22 cellular contexts compared by ENCODE assay signal in the genomic region with DNA sequence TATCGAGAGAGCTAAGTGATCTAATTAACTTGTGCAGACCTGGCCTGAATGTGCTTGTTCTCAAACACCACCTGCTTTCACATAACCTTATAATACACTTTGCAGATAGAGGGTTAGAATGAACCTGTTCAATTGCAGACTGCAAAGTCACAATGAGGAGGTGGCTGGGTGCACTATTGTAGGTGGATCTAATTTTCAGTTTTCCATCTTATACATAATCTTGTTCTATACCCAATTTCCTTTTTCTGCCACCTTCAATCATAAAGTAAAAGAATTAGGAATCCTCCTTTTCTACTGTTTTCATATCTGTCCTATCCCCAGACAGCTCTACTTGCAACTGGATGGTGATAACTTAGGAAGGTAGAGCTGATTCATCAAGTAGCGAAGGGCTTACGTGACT.
A peak's percentile ranks its signal among the peaks of the same experiment; 100 is the strongest.
DNase-seq lines count a peak whose midpoint lies in the region; ATAC-seq and TF ChIP-seq lines count a peak whose summit lies in the region.
"Had no signal": no experiment of that assay in that cellular context is flagged by ENCODE, and none has a peak within 500 bp of the region (broad histone marks: within the 10 kb centered on the region; RNA-seq: fewer than 3 reads in every experiment).

No MANE protein-coding gene starts in this region.

- H3K27ac ChIP-seq in Karpas-422 (ENCODE audit: low read length) (0 out of 2 replicates have a peak overlapping the region, but pooled peaks have one; percentile 9), neuronal stem cell (replicated peaks; ENCODE audit: low read length) (no peak overlapping the region), brain microvascular endothelial cell (no peak overlapping the region)
- H3K27ac ChIP-seq: A549; BLaER1 treated with 17β-estradiol and CSF1 and Interleukin-3, amounts not matched to agents 10 nM and 100 nM; GM23248 had no signal

- no peak overlapping the region for H2BK15ac ChIP-seq in neuronal stem cell (ENCODE audit: low read length)

- no peak overlapping the region for H3K14ac ChIP-seq in neuronal stem cell (ENCODE audit: low read length)

- H3K36me3 ChIP-seq in Karpas-422 (ENCODE audit: insufficient read depth, low read length) (no peaks in the 10 kb centered on the region), neuronal stem cell (replicated peaks in 1 of 2; ENCODE audit: control insufficient read depth in 2 of 2, insufficient read depth in 2 of 2, low read length in 2 of 2) (no peaks in the 10 kb centered on the region), brain microvascular endothelial cell (replicated peaks) (no peaks in the 10 kb centered on the region)
- H3K36me3 ChIP-seq: BE2C; BLaER1 treated with 17β-estradiol and CSF1 and Interleukin-3, amounts not matched to agents 10 nM and 100 nM had no signal

- peaks cover 21% of the 10 kb centered on the region for H3K4me1 ChIP-seq in Karpas-422 (ENCODE audit: low read length)
- H3K4me1 ChIP-seq in neuronal stem cell (ENCODE audit: control insufficient read depth in 2 of 2, insufficient read depth in 1 of 2, low read depth in 1 of 2, low read length in 2 of 2): peaks cover 0 to 3% of the 10 kb centered on the region in 2 donors
- H3K4me1 ChIP-seq: A549; BE2C; BLaER1 treated with 17β-estradiol and CSF1 and Interleukin-3, amounts not matched to agents 10 nM and 100 nM had no signal

- no peak overlapping the region for H2AK5ac ChIP-seq in neuronal stem cell (ENCODE audit: low read depth, low read length)

- H3K79me1 ChIP-seq in neuronal stem cell (ENCODE audit: low read depth, low read length): no peaks in the 10 kb centered on the region

- no peak overlapping the region for H3K4me3 ChIP-seq in Karpas-422 (ENCODE audit: low read length)
- H3K4me3 ChIP-seq in neuronal stem cell (ENCODE audit: low read length in 2 of 2): no peak overlapping the region
- H3K4me3 ChIP-seq in brain microvascular endothelial cell (ENCODE audit: low read depth, low read length): no peak overlapping the region
- H3K4me3 ChIP-seq: A549; BLaER1 treated with 17β-estradiol and CSF1 and Interleukin-3, amounts not matched to agents 10 nM and 100 nM; GM23248 had no signal

- ATAC-seq in HG03457 (IDR thresholded peaks at IDR 0.05; ENCODE audit: unreplicated experiment): no peak
- ATAC-seq: A549 had no signal

- H3K9me3 ChIP-seq in Karpas-422 (ENCODE audit: low read length): no peaks in the 10 kb centered on the region
- H3K9me3 ChIP-seq in neuronal stem cell (replicated peaks in 1 of 2; ENCODE audit: control insufficient read depth in 2 of 2, insufficient read depth in 1 of 2, low read depth in 1 of 2, low read length in 2 of 2): no peaks in the 10 kb centered on the region
- H3K9me3 ChIP-seq: A549, BE2C had no signal

- H3K9me2 ChIP-seq in Karpas-422 (replicated peaks; ENCODE audit: insufficient read depth, low read length): no peaks in the 10 kb centered on the region

- no CpG with 5 or more reads among the region's 3 CpGs for WGBS in neuronal stem cell (ENCODE audit: extremely low coverage in 2 of 2, insufficient read length in 2 of 2, insufficient replicate concordance in 1 of 2), 2 donors

- intact Hi-C loops in activated T-helper 2 cell treated with anti-CD3 and anti-CD28 coated beads, Interferon-gamma antibody, Interleukin-2, Interleukin-4, amounts not matched to agents 10 μg/mL and 5 μg/mL and 100 μg/mL, durations not matched to agents 14 hours and 24 hours and 36 hours (cut with micrococcal nuclease): no loop called here

- no peak overlapping the region for H4K91ac ChIP-seq in neuronal stem cell (ENCODE audit: low read depth, low read length, poor library complexity)

- H3K27me3 Mint-ChIP-seq in brain: no peaks in the 10 kb centered on the region
- peaks cover 18% of the 10 kb centered on the region for H3K27me3 Mint-ChIP-seq in activated T-helper 2 cell treated with anti-CD3 and anti-CD28 coated beads, Interferon-gamma antibody, Interleukin-2, Interleukin-4, amounts not matched to agents 10 μg/mL and 5 μg/mL and 100 μg/mL, durations not matched to agents 14 hours and 24 hours and 36 hours (ENCODE audit: low read depth)

- H3K4ac ChIP-seq in neuronal stem cell (ENCODE audit: low read length): no peak overlapping the region

- peak overlapping the region in 1 of 5 experiments; percentile 17 for H3K4me3 Mint-ChIP-seq in brain
- no peak overlapping the region for H3K4me3 Mint-ChIP-seq in activated T-helper 2 cell treated with anti-CD3 and anti-CD28 coated beads, Interferon-gamma antibody, Interleukin-2, Interleukin-4, amounts not matched to agents 10 μg/mL and 5 μg/mL and 100 μg/mL, durations not matched to agents 14 hours and 24 hours and 36 hours (ENCODE audit: low read depth)
- H3K4me3 Mint-ChIP-seq: CD4-positive, alpha-beta memory T cell had no signal

- DNase-seq in Karpas-422 (peak; percentile 39), neuronal stem cell (ENCODE audit: low spot score) (no peak), mesenteric fat pad (ENCODE audit: low spot score) (no peak), brain microvascular endothelial cell (no peak)
- no peak for DNase-seq in activated T-helper 2 cell treated with anti-CD3 and anti-CD28 coated beads, Interferon-gamma antibody, Interleukin-2, Interleukin-4, amounts not matched to agents 10 μg/mL and 5 μg/mL and 100 μg/mL, durations not matched to agents 14 hours and 24 hours and 36 hours (ENCODE audit: low spot score)
- DNase-seq: 8988T; ACHN; AML-193; BE2C; Calu3; CD4-positive, alpha-beta memory T cell; COR-L47; DMS53; DMS79 treated with DMSO at 0.1 percent for 48 hours; GF-D8; GM23248; H7; HCEC 1CT had no signal

- no peaks in the 10 kb centered on the region for H3K79me2 ChIP-seq in Karpas-422 (ENCODE audit: low read length)

- H3K36me3 Mint-ChIP-seq in brain: no peaks in the 10 kb centered on the region
- H3K36me3 Mint-ChIP-seq in activated T-helper 2 cell treated with anti-CD3 and anti-CD28 coated beads, Interferon-gamma antibody, Interleukin-2, Interleukin-4, amounts not matched to agents 10 μg/mL and 5 μg/mL and 100 μg/mL, durations not matched to agents 14 hours and 24 hours and 36 hours (ENCODE audit: low read depth): no peaks in the 10 kb centered on the region
- H3K36me3 Mint-ChIP-seq: CD4-positive, alpha-beta memory T cell had no signal

- H3K27me3 ChIP-seq in Karpas-422 (ENCODE audit: low read length): no peaks in the 10 kb centered on the region
- H3K27me3 ChIP-seq in neuronal stem cell (ENCODE audit: control insufficient read depth in 3 of 3, insufficient read depth in 3 of 3, low read depth in 1 of 3, low read length in 3 of 3): no peaks in the 10 kb centered on the region
- no peaks in the 10 kb centered on the region for H3K27me3 ChIP-seq in brain microvascular endothelial cell (replicated peaks)
- H3K27me3 ChIP-seq: BE2C; BLaER1 treated with 17β-estradiol and CSF1 and Interleukin-3, amounts not matched to agents 10 nM and 100 nM had no signal

- H3K4me1 Mint-ChIP-seq in brain: peaks cover 44% of the 10 kb centered on the region
- H3K4me1 Mint-ChIP-seq in activated T-helper 2 cell treated with anti-CD3 and anti-CD28 coated beads, Interferon-gamma antibody, Interleukin-2, Interleukin-4, amounts not matched to agents 10 μg/mL and 5 μg/mL and 100 μg/mL, durations not matched to agents 14 hours and 24 hours and 36 hours (ENCODE audit: low read depth): no peaks in the 10 kb centered on the region
- H3K4me1 Mint-ChIP-seq: CD4-positive, alpha-beta memory T cell had no signal

- H2BK5ac ChIP-seq in neuronal stem cell (ENCODE audit: low read length): no peak overlapping the region

- H3K9ac ChIP-seq in Karpas-422 (ENCODE audit: low read length): no peak overlapping the region
- no peak overlapping the region for H3K9ac ChIP-seq in neuronal stem cell (ENCODE audit: low read depth, low read length, poor library complexity)
- H3K9ac ChIP-seq: BLaER1 treated with 17β-estradiol and CSF1 and Interleukin-3, amounts not matched to agents 10 nM and 100 nM; GM23248 had no signal

- H3K4me2 ChIP-seq in Karpas-422 (ENCODE audit: low read depth, low read length, poor library complexity, severe bottlenecking): peak overlapping the region; percentile 2
- no peak overlapping the region for H3K4me2 ChIP-seq in neuronal stem cell (ENCODE audit: insufficient read depth, low read length, poor library complexity, severe bottlenecking)
- H3K4me2 ChIP-seq: A549; BLaER1 treated with 17β-estradiol and CSF1 and Interleukin-3, amounts not matched to agents 10 nM and 100 nM had no signal

- no peaks in the 10 kb centered on the region for H4K20me1 ChIP-seq in Karpas-422 (ENCODE audit: insufficient read depth, low read depth, low read length)
- H4K20me1 ChIP-seq: BLaER1 treated with 17β-estradiol and CSF1 and Interleukin-3, amounts not matched to agents 10 nM and 100 nM had no signal

- in situ Hi-C loops in brain microvascular endothelial cell (cut with HindIII; ENCODE audit: low pct_ligation_motif_present, low sequenced_read_pairs): no loop called here

- no peak overlapping the region for H4K8ac ChIP-seq in neuronal stem cell (ENCODE audit: low read depth, low read length)

- no peak for TF ChIP-seq CTCF in brain (conservative IDR thresholded peaks at IDR 0.05)
- no peak for TF ChIP-seq CTCF in brain microvascular endothelial cell (IDR thresholded peaks at IDR 0.05; ENCODE audit: low read depth, low read length, missing control alignments)

- no peak overlapping the region for H3K18ac ChIP-seq in neuronal stem cell (ENCODE audit: low read length)

- H2BK120ac ChIP-seq in neuronal stem cell (ENCODE audit: low read depth, low read length): no peak overlapping the region

- no peak overlapping the region for H2BK12ac ChIP-seq in neuronal stem cell (ENCODE audit: low read length)

- H2AFZ ChIP-seq in Karpas-422 (ENCODE audit: low read length) (peak overlapping the region; percentile 82), neuronal stem cell (ENCODE audit: low read length) (peak overlapping the region; percentile 51)
- H2AFZ ChIP-seq: GM23248 had no signal

- H3K9me3 Mint-ChIP-seq in brain: peaks cover 0 to under 1% (median 0%) of the 10 kb centered on the region in 5 experiments
- H3K9me3 Mint-ChIP-seq in activated T-helper 2 cell treated with anti-CD3 and anti-CD28 coated beads, Interferon-gamma antibody, Interleukin-2, Interleukin-4, amounts not matched to agents 10 μg/mL and 5 μg/mL and 100 μg/mL, durations not matched to agents 14 hours and 24 hours and 36 hours: no peaks in the 10 kb centered on the region
- H3K9me3 Mint-ChIP-seq: CD4-positive, alpha-beta memory T cell had no signal

- H3K23ac ChIP-seq in neuronal stem cell (ENCODE audit: low read depth, low read length, poor library complexity): no peak overlapping the region

- H3K27ac Mint-ChIP-seq in brain: peak overlapping the region in 3 of 5 experiments; percentile 84 to 88 (median 87)
- H3K27ac Mint-ChIP-seq in activated T-helper 2 cell treated with anti-CD3 and anti-CD28 coated beads, Interferon-gamma antibody, Interleukin-2, Interleukin-4, amounts not matched to agents 10 μg/mL and 5 μg/mL and 100 μg/mL, durations not matched to agents 14 hours and 24 hours and 36 hours: no peak overlapping the region
- H3K27ac Mint-ChIP-seq: CD4-positive, alpha-beta memory T cell had no signal
